In genomic region chr10:104255244-104255981, GRCh38 we compare ENCODE assay signal across 8 cellular contexts. TPM values are rescaled to one million over a fixed set of nuclear protein-coding genes. Genes with fewer than 3 reads are reported as not detected.
DNase-seq lines count a peak whose midpoint lies in the region; ATAC-seq, FAIRE-seq and TF ChIP-seq lines count a peak whose summit lies in the region.

No MANE protein-coding gene starts in this region.

- H3K27me3 ChIP-seq in uterus = no peaks in the 10 kb centered on the region

- H3K9me3 ChIP-seq in mucosa of descending colon (no peaks in the 10 kb centered on the region), uterus (no peaks in the 10 kb centered on the region)

- DNase-seq in AG04449 (ENCODE audit: low read depth, low spot score) (peak; percentile 53), GM12891 (ENCODE audit: insufficient read length, low spot score) (no peak), epithelial cell of esophagus (ENCODE audit: low read depth) (peak; percentile 75), mucosa of descending colon (peak in 1 of 3 donors; percentile 57), uterus (no peak), NCI-H146 (lab: John Stamatoyannopoulos, UW) (no peak)

- TF ChIP-seq CTCF in AG04449 (IDR thresholded peaks at IDR 0.05; ENCODE audit: insufficient read depth, low read length, missing control alignments) (no peak), epithelial cell of esophagus (IDR thresholded peaks at IDR 0.05; ENCODE audit: insufficient read depth, low read depth, low read length, missing control alignments) (no peak), mucosa of descending colon (IDR thresholded peaks at IDR 0.05) (no peak), uterus (IDR thresholded peaks at IDR 0.05) (no peak)

- peak overlapping the region; percentile 97 to 99 for H3K27ac ChIP-seq in uterus

- TF ChIP-seq POLR2A in GM12891 (IDR thresholded peaks at IDR 0.05; ENCODE audit: low read depth, low read length) (no peak), uterus (IDR thresholded peaks at IDR 0.05) (peak; percentile 30 to 41)

- CTCF ChIA-PET in AG04449 (lab: Yijun Ruan, JAX) = interaction anchor here (0.9 to 5.2 kb wide), 6 partner anchors 12 to 368 kb away, joined by 3 to 29 read pairs (median 4); partner anchors contain the start of gene CFAP43

- H3K36me3 ChIP-seq in mucosa of descending colon (ENCODE audit: low read depth) (no peaks in the 10 kb centered on the region), uterus (no peaks in the 10 kb centered on the region)

- POLR2A ChIA-PET in AG04449 (lab: Yijun Ruan, JAX) = interaction anchor here (0.7 to 2.4 kb wide), 7 partner anchors 12 to 133 kb away, joined by 3 to 14 read pairs (median 4); partner anchors contain the start of genes GSTO2, ITPRIP and SFR1

- intact Hi-C loops in mucosa of descending colon (cut with DNase I, micrococcal nuclease) = no loop called here
- intact Hi-C loops in uterus (cut with DNase I; ENCODE audit: low total_unique reads) = no loop called here

- H3K4me3 ChIP-seq in AG04449 (ENCODE audit: low read depth, low read length) (peak overlapping the region; percentile 81), epithelial cell of esophagus (ENCODE audit: low read length) (peak overlapping the region; percentile 71), mucosa of descending colon (peak overlapping the region; percentile 92), uterus (peak overlapping the region; percentile 73 to 100)

- H3K4me1 ChIP-seq in mucosa of descending colon (ENCODE audit: low read depth) (peaks cover 30% of the 10 kb centered on the region), uterus (peaks cover 0 to 5% of the 10 kb centered on the region in 2 donors)

- FAIRE-seq in GM12891 (lab: Jason Lieb, UNC) = no peak

- peak; percentile 34 for ATAC-seq in HG03175 (IDR thresholded peaks at IDR 0.05; ENCODE audit: unreplicated experiment)
- ATAC-seq in SK-N-SH treated with all-trans-retinoic acid at 6 μM for 48 hours = peak; percentile 73
- ATAC-seq in mucosa of descending colon = peak; percentile 66

TF ChIP-seq in GM12891, 5 proteins besides CTCF, POLR2A, EP300 and RAD21:
- TF ChIP-seq POU2F2 (IDR thresholded peaks at IDR 0.05; ENCODE audit: low read depth, low read length) = no peak
- no peak for TF ChIP-seq POLR2AphosphoS5 (IDR thresholded peaks at IDR 0.05; ENCODE audit: low read depth, low read length)
- TF ChIP-seq SPI1 (IDR thresholded peaks at IDR 0.05; ENCODE audit: low read depth, low read length) = peak; percentile 17; the same call in 1 of the 2 replicates

TF ChIP-seq in SK-N-SH treated with all-trans-retinoic acid at 6 μM for 48 hours, 23 proteins besides CTCF, POLR2A, EP300 and RAD21:
- TF ChIP-seq ZC3H10 (CRISPR knock-in tag; IDR thresholded peaks at IDR 0.05) (no peak), CREB5 (CRISPR knock-in tag; IDR thresholded peaks at IDR 0.05; ENCODE audit: low read depth) (no peak), ZNF70 (CRISPR knock-in tag; IDR thresholded peaks at IDR 0.05) (no peak), ZFP30 (CRISPR knock-in tag; IDR thresholded peaks at IDR 0.05) (no peak), GLIS3 (CRISPR knock-in tag; IDR thresholded peaks at IDR 0.05) (no peak), POU6F1 (CRISPR knock-in tag; IDR thresholded peaks at IDR 0.05; ENCODE audit: borderline replicate concordance, low read depth) (no peak), ESRRG (CRISPR knock-in tag; IDR thresholded peaks at IDR 0.05) (no peak), TOX (CRISPR knock-in tag; IDR thresholded peaks at IDR 0.05; ENCODE audit: borderline replicate concordance) (no peak)

RNA-seq across cellular contexts. Expression of gene GSTO1, which starts 0.7 kb away (rescaled TPM):
- polyA plus RNA-seq in GM12891 (2012; ENCODE audit: low read depth, missing spikeins) = 133 TPM
- total RNA-seq in mucosa of descending colon = 10 to 100 TPM; 60.1 to 73.9 (median 62.9) TPM
- total RNA-seq in uterus = 100 to 1,000 TPM in 2 of 4 donors, 10 to 100 TPM in 2; 54.7 to 131 (median 102) TPM

RNA-seq across cellular contexts. Expression of gene GSTO2, which starts 13.6 kb away (rescaled TPM):
- polyA plus RNA-seq in GM12891 (2012; ENCODE audit: low read depth, missing spikeins) = 0.73 TPM
- total RNA-seq in mucosa of descending colon = 10 to 100 TPM in 2 of 3 donors, 1 to 10 TPM in 1; 5.4 to 19.7 (median 18.3) TPM
- total RNA-seq in uterus = 10 to 100 TPM in 1 of 4 donors, 1 to 10 TPM in 1, under 1 TPM in 1, not detected in 1; under 0.01 to 10.6 (median 5.6) TPM

RNA-seq across cellular contexts. Expression of gene CFAP43, which starts 23.2 kb away (rescaled TPM):
- polyA plus RNA-seq in GM12891 (2012; ENCODE audit: low read depth, missing spikeins) = 0.05 TPM
- under 1 TPM; 0.22 to 0.58 (median 0.32) TPM for total RNA-seq in mucosa of descending colon
- 10 to 100 TPM in 1 of 4 donors, 1 to 10 TPM in 3; 3.1 to 23.8 (median 3.8) TPM for total RNA-seq in uterus

Comparison
In these comparisons a context has a peak if more than half of its experiments do, and no peak if none do; other contexts are left out.
1. DNase-seq: peak in AG04449 (single experiment) and epithelial cell of esophagus (single experiment); none in GM12891 (single experiment), uterus (0 of 2) and NCI-H146 (single experiment).
2. Peak in every context shown above with its lines, with median percentiles within 50 percentile points of each other: H3K4me3 ChIP-seq and ATAC-seq.